20 cellular contexts compared by ENCODE assay signal in genomic region chr1:17068789-17069188, GRCh38. TPM values are rescaled to one million over a fixed set of nuclear protein-coding genes. Genes with fewer than 3 reads are reported as not detected.
A peak's percentile ranks its signal among the peaks of the same experiment; 100 is the strongest.
DNase-seq lines count a peak whose midpoint lies in the region; ATAC-seq and TF ChIP-seq lines count a peak whose summit lies in the region.
"Had no signal": no experiment of that assay in that cellular context is flagged by ENCODE, and none has a peak within 500 bp of the region (broad histone marks: within the 10 kb centered on the region; RNA-seq: fewer than 3 reads in every experiment).

No MANE protein-coding gene starts in this region.

- H3K9me3 Mint-ChIP-seq in activated naive CD4-positive, alpha-beta T cell treated with anti-CD3 and anti-CD28 coated beads for 36 hours, result no peaks in the 10 kb centered on the region

- in situ Hi-C loops in gastrocnemius medialis (cut with MboI; ENCODE audit: low sequenced_read_pairs in 4 of 4), result loop anchor here in 1 of 4 donors (10.0 kb wide), 1 partner anchor 56 kb away; no protein-coding TSS in a partner anchor

- H3K27ac Mint-ChIP-seq in activated naive CD4-positive, alpha-beta T cell treated with anti-CD3 and anti-CD28 coated beads for 36 hours, result no peak overlapping the region
- H3K27ac Mint-ChIP-seq: CD4-positive, alpha-beta memory T cell had no signal

- TF ChIP-seq POLR2A in gastrocnemius medialis (IDR thresholded peaks at IDR 0.05), result no peak

- no peaks in the 10 kb centered on the region for H3K27me3 Mint-ChIP-seq in activated naive CD4-positive, alpha-beta T cell treated with anti-CD3 and anti-CD28 coated beads for 36 hours (ENCODE audit: low read depth)

- no peaks in the 10 kb centered on the region for H3K36me3 Mint-ChIP-seq in activated naive CD4-positive, alpha-beta T cell treated with anti-CD3 and anti-CD28 coated beads for 36 hours (ENCODE audit: low read depth)

- H3K4me1 Mint-ChIP-seq in activated naive CD4-positive, alpha-beta T cell treated with anti-CD3 and anti-CD28 coated beads for 36 hours (ENCODE audit: low read depth), result no peaks in the 10 kb centered on the region

- intact Hi-C loops in dorsolateral prefrontal cortex (cut with DNase I), result no loop called here
- intact Hi-C loops in gastrocnemius medialis (cut with DNase I; ENCODE audit: low total_unique reads), result no loop called here
- intact Hi-C loops in activated naive CD4-positive, alpha-beta T cell treated with anti-CD3 and anti-CD28 coated beads for 36 hours (cut with micrococcal nuclease), result no loop called here

- TF ChIP-seq CTCF in HL-60 (IDR thresholded peaks at IDR 0.05; ENCODE audit: insufficient read depth, low read length) (no peak), dorsolateral prefrontal cortex (IDR thresholded peaks at IDR 0.05 in 54 of 56, conservative IDR thresholded peaks at IDR 0.05 in 2 of 56; ENCODE audit: low read depth in 1 of 56, partially characterized antibody in 56 of 56) (no peak), gastrocnemius medialis (IDR thresholded peaks at IDR 0.05 in 4 of 5, conservative IDR thresholded peaks at IDR 0.05 in 1 of 5) (no peak)

- DNase-seq in HL-60 (ENCODE audit: low read depth in 1 of 2, low spot score in 1 of 2), result no peak
- no peak for DNase-seq in dorsolateral prefrontal cortex
- peak in 1 of 2 donors; percentile 6 for DNase-seq in gastrocnemius medialis
- no peak for DNase-seq in activated naive CD4-positive, alpha-beta T cell treated with anti-CD3 and anti-CD28 coated beads for 36 hours
- no peak for DNase-seq in anterior cingulate cortex (lab: John Stamatoyannopoulos, UW)
- no peak for DNase-seq in NCI-H2107 treated with DMSO at 0.1 percent for 48 hours (lab: John Stamatoyannopoulos, UW; ENCODE audit: unreplicated experiment)
- DNase-seq: 8988T; ACHN; AML-193; BE2C; Calu3; CD4-positive, alpha-beta memory T cell; COR-L47; DMS153; DND-41; GM23248; HCEC 1CT had no signal

- peaks cover 10 to 14% of the 10 kb centered on the region in 2 donors for H3K4me1 ChIP-seq in gastrocnemius medialis
- H3K4me1 ChIP-seq: A549, BE2C had no signal

- H3K4me3 Mint-ChIP-seq in activated naive CD4-positive, alpha-beta T cell treated with anti-CD3 and anti-CD28 coated beads for 36 hours, result no peak overlapping the region
- H3K4me3 Mint-ChIP-seq: CD4-positive, alpha-beta memory T cell had no signal

- H3K4me3 ChIP-seq in HL-60 (replicated peaks; ENCODE audit: insufficient read depth, low read length) (no peak overlapping the region), dorsolateral prefrontal cortex (no peak overlapping the region), gastrocnemius medialis (no peak overlapping the region)
- H3K4me3 ChIP-seq: A549; BLaER1 treated with 17β-estradiol and CSF1 and Interleukin-3, amounts not matched to agents 10 nM and 100 nM; GM23248 had no signal

- H3K9me3 ChIP-seq in gastrocnemius medialis, result no peaks in the 10 kb centered on the region
- H3K9me3 ChIP-seq: A549, BE2C had no signal

- peaks cover 0 to 43% of the 10 kb centered on the region in 2 donors for H3K36me3 ChIP-seq in gastrocnemius medialis
- H3K36me3 ChIP-seq: BE2C had no signal

- ATAC-seq in gastrocnemius medialis (no peak), GM18868 (IDR thresholded peaks at IDR 0.05; ENCODE audit: unreplicated experiment) (no peak)
- ATAC-seq: A549 had no signal

- peak overlapping the region; percentile 96 for H3K27ac ChIP-seq in HL-60 (replicated peaks)
- peak overlapping the region in 36 of 59 donors; percentile 11 to 85 (median 72) for H3K27ac ChIP-seq in dorsolateral prefrontal cortex
- peak overlapping the region in 3 of 4 donors; percentile 78 to 85 (median 83) for H3K27ac ChIP-seq in gastrocnemius medialis
- H3K27ac ChIP-seq: A549, GM23248 had no signal

- CTCF ChIA-PET in activated naive CD4-positive, alpha-beta T cell treated with anti-CD3 and anti-CD28 coated beads for 36 hours (lab: Charles Lee), result no interaction called here

- H3K27me3 ChIP-seq in HL-60 (ENCODE audit: insufficient read depth, poor library complexity, severe bottlenecking) (no peaks in the 10 kb centered on the region), dorsolateral prefrontal cortex (no peaks in the 10 kb centered on the region), gastrocnemius medialis (no peaks in the 10 kb centered on the region)
- H3K27me3 ChIP-seq: BE2C; BLaER1 treated with 17β-estradiol and CSF1 and Interleukin-3, amounts not matched to agents 10 nM and 100 nM had no signal

RNA-seq across cellular contexts. Expression of gene SDHB, which starts 15.0 kb away (rescaled TPM):
- total RNA-seq in dorsolateral prefrontal cortex, result 100 to 1,000 TPM in 9 of 120 experiments, 10 to 100 TPM in 111; 48.8 to 115 (median 83.6) TPM
- total RNA-seq in gastrocnemius medialis, result 100 to 1,000 TPM; 238 to 405 (median 328) TPM
- 100 to 1,000 TPM; 177 to 179 TPM for total RNA-seq in activated naive CD4-positive, alpha-beta T cell treated with anti-CD3 and anti-CD28 coated beads for 36 hours

RNA-seq across cellular contexts. Expression of gene PADI2, which starts 50.5 kb away (rescaled TPM):
- total RNA-seq in dorsolateral prefrontal cortex, result 100 to 1,000 TPM in 75 of 120 experiments, 10 to 100 TPM in 45; 50.7 to 418 (median 112) TPM
- total RNA-seq in gastrocnemius medialis, result 100 to 1,000 TPM; 156 to 176 (median 171) TPM
- total RNA-seq in activated naive CD4-positive, alpha-beta T cell treated with anti-CD3 and anti-CD28 coated beads for 36 hours, result not detected

RNA-seq across cellular contexts. Expression of gene ATP13A2, which starts 57.1 kb away (rescaled TPM):
- total RNA-seq in dorsolateral prefrontal cortex (100 to 1,000 TPM; 104 to 254 (median 196) TPM), gastrocnemius medialis (10 to 100 TPM; 17.9 to 37.0 (median 26.8) TPM)
- 10 to 100 TPM; 23.6 to 25.0 TPM for total RNA-seq in activated naive CD4-positive, alpha-beta T cell treated with anti-CD3 and anti-CD28 coated beads for 36 hours

Comparison
In these comparisons a context has a peak if more than half of its experiments do, and no peak if none do; other contexts are left out.
1. RNA of gene PADI2, which starts 50.5 kb away (total RNA-seq): 156 to 176 TPM in gastrocnemius medialis and 50.7 to 418 TPM in dorsolateral prefrontal cortex; not detected in activated naive CD4-positive, alpha-beta T cell treated with anti-CD3 and anti-CD28 coated beads for 36 hours; every median in the first group is over 10 times any median in the second.
2. Peak in every context shown above with its lines, with median percentiles within 50 percentile points of each other: H3K27ac ChIP-seq.